Comparison of ENCODE assay signal across 23 cellular contexts in the genomic region with DNA sequence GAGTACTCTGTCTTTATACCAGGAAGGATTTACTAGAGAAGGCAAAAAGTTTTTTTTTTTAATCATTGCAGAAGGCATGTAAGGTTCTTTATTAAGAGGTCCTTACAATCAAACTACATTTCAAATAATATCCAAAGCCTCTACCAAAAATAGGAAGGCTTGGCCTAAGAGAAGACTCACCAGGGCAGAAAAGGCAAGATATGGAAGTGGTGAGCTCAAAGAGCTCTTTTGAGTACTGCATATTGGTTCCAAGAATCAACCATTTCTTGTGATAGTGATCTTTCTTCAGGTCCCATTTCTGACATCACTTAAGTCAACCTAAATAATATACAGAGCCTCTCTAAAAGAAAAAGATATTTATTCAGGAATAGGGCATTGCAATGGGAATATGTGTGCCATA.
"Had no signal": no experiment of that assay in that cellular context is flagged by ENCODE, and none has a peak within 500 bp of the region (broad histone marks: within the 10 kb centered on the region; RNA-seq: fewer than 3 reads in every experiment).

No MANE protein-coding gene starts in this region.

- H3K9me3 ChIP-seq: esophagus muscularis mucosa, gastroesophageal sphincter, lower lobe of right lung had no signal

- H3K27ac ChIP-seq: coronary artery, dorsolateral prefrontal cortex, esophagus muscularis mucosa, foreskin keratinocyte, gastroesophageal sphincter, heart left ventricle, hepatocyte, left lung, lower lobe of right lung had no signal

- H3K4me1 ChIP-seq: esophagus muscularis mucosa, foreskin keratinocyte, gastroesophageal sphincter, heart left ventricle, left lung, lower lobe of right lung had no signal

- H3K36me3 ChIP-seq: esophagus muscularis mucosa, gastroesophageal sphincter, heart left ventricle, left lung, lower lobe of right lung had no signal

- DNase-seq: dermis blood vessel endothelial cell; dorsolateral prefrontal cortex; effector CD4-positive, alpha-beta T cell; effector memory CD4-positive, alpha-beta T cell; foreskin keratinocyte; heart left ventricle; hypothalamus; immature natural killer cell; islet precursor cell; kidney; kidney glomerular epithelial cell; left lung; left ventricle myocardium superior; lower lobe of right lung; mesenchymal stem cell; mucosa of descending colon; naive B cell; naive thymus-derived CD8-positive, alpha-beta T cell had no signal

- H3K27me3 Mint-ChIP-seq: naive B cell; naive thymus-derived CD8-positive, alpha-beta T cell had no signal

- H3K4me2 ChIP-seq: hepatocyte had no signal

- H3K27me3 ChIP-seq: dorsolateral prefrontal cortex, esophagus muscularis mucosa, foreskin keratinocyte, gastroesophageal sphincter, heart left ventricle, hepatocyte, left lung had no signal

- ATAC-seq: foreskin keratinocyte; gastroesophageal sphincter; heart left ventricle; left lung; left ventricle myocardium superior; lower lobe of right lung; mucosa of descending colon; naive thymus-derived CD8-positive, alpha-beta T cell had no signal

- H3K27ac Mint-ChIP-seq: mesothelial cell of epicardium; naive thymus-derived CD8-positive, alpha-beta T cell had no signal

- H3K4me3 Mint-ChIP-seq: immature natural killer cell; mesothelial cell of epicardium; naive B cell; naive thymus-derived CD8-positive, alpha-beta T cell had no signal

- H3K79me2 ChIP-seq: hepatocyte had no signal

- H3K4me3 ChIP-seq: coronary artery, dorsolateral prefrontal cortex, esophagus muscularis mucosa, gastroesophageal sphincter, heart left ventricle, hepatocyte, left lung, lower lobe of right lung, mucosa of descending colon had no signal

- H2AFZ ChIP-seq: hepatocyte had no signal
